ENCODE assay signal across 1 cellular context in the genomic region with DNA sequence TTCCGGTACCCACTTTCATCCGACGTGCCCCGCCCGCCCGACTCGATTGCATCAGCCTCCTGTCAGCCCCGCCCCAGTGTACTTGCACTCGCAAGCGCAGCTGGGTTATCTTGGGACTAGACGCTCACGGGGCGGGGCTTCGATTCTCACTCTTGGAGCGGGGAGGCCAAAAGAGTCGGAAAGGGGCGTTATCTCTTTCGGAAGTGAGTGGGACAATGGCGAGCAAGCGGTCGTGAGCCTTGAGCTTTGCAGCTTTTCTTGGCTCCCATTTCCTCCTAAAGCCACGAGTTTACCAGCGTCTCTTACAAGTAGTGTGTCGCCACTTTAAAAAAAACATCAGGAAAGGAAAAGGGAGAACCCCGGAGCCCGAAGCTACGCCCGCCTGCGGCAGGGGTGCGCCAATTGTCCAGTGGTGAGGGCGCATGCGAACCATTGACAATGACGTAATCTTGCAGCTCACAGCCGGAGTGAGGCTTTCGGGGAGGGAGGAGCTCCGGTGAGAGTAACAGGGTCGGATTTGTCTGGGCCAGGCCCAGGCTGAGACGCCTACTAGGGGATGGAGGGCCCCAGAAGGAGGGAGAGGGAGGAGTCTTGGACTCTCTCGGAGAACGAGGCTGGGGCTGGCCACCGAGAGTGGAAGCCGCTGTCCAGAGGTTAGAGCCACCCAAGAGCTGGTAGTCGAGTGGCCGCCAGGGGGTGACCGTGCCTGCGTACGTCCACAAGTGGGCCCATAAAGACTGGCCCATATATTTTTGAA.
TF ChIP-seq lines count a peak whose summit lies in the region.

No MANE protein-coding gene starts in this region.

TF ChIP-seq in K562, 482 proteins besides CTCF, POLR2A, EP300 and RAD21 (continued from another document and continues in another):
- peak in 1 of 2 experiments; percentile 72; a peak in 2 of 4 replicates for TF ChIP-seq RCOR1 (IDR thresholded peaks at IDR 0.05; ENCODE audit: borderline replicate concordance in 1 of 2, low read depth in 2 of 2, low read length in 2 of 2)
- TF ChIP-seq, protein P1, sequence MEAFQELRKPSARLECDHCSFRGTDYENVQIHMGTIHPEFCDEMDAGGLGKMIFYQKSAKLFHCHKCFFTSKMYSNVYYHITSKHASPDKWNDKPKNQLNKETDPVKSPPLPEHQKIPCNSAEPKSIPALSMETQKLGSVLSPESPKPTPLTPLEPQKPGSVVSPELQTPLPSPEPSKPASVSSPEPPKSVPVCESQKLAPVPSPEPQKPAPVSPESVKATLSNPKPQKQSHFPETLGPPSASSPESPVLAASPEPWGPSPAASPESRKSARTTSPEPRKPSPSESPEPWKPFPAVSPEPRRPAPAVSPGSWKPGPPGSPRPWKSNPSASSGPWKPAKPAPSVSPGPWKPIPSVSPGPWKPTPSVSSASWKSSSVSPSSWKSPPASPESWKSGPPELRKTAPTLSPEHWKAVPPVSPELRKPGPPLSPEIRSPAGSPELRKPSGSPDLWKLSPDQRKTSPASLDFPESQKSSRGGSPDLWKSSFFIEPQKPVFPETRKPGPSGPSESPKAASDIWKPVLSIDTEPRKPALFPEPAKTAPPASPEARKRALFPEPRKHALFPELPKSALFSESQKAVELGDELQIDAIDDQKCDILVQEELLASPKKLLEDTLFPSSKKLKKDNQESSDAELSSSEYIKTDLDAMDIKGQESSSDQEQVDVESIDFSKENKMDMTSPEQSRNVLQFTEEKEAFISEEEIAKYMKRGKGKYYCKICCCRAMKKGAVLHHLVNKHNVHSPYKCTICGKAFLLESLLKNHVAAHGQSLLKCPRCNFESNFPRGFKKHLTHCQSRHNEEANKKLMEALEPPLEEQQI (IDR thresholded peaks at IDR 0.05), result 0 out of 2 replicates have a peak, but pooled peaks have one; percentile 15
- no peak for TF ChIP-seq HDAC6 (IDR thresholded peaks at IDR 0.05; ENCODE audit: low read depth, low read length)
- TF ChIP-seq, protein P2, sequence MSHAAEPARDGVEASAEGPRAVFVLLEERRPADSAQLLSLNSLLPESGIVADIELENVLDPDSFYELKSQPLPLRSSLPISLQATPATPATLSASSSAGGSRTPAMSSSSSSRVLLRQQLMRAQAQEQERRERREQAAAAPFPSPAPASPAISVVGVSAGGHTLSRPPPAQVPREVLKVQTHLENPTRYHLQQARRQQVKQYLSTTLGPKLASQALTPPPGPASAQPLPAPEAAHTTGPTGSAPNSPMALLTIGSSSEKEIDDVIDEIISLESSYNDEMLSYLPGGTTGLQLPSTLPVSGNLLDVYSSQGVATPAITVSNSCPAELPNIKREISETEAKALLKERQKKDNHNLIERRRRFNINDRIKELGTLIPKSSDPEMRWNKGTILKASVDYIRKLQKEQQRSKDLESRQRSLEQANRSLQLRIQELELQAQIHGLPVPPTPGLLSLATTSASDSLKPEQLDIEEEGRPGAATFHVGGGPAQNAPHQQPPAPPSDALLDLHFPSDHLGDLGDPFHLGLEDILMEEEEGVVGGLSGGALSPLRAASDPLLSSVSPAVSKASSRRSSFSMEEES (CRISPR knock-in tag; IDR thresholded peaks at IDR 0.05), result no peak
- no peak for TF ChIP-seq HMGN3 (IDR thresholded peaks at IDR 0.05; ENCODE audit: borderline replicate concordance, extremely low read depth, insufficient read length, low read depth, low read length)
- TF ChIP-seq, protein P3, sequence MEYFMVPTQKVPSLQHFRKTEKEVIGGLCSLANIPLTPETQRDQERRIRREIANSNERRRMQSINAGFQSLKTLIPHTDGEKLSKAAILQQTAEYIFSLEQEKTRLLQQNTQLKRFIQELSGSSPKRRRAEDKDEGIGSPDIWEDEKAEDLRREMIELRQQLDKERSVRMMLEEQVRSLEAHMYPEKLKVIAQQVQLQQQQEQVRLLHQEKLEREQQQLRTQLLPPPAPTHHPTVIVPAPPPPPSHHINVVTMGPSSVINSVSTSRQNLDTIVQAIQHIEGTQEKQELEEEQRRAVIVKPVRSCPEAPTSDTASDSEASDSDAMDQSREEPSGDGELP (CRISPR knock-in tag; IDR thresholded peaks at IDR 0.05; ENCODE audit: borderline replicate concordance), result peak; percentile 86
- TF ChIP-seq PHF8 (IDR thresholded peaks at IDR 0.05; ENCODE audit: borderline replicate concordance, low read length), result peak; percentile 77; the same call in 1 of the 2 replicates
- TF ChIP-seq FOXK2 (conservative IDR thresholded peaks at IDR 0.05 in 1 of 2, IDR thresholded peaks at IDR 0.05 in 1 of 2; ENCODE audit: low read depth in 2 of 2), result peak in 1 of 2 experiments; percentile 11; a peak in 1 of 4 replicates
- TF ChIP-seq, protein P4, sequence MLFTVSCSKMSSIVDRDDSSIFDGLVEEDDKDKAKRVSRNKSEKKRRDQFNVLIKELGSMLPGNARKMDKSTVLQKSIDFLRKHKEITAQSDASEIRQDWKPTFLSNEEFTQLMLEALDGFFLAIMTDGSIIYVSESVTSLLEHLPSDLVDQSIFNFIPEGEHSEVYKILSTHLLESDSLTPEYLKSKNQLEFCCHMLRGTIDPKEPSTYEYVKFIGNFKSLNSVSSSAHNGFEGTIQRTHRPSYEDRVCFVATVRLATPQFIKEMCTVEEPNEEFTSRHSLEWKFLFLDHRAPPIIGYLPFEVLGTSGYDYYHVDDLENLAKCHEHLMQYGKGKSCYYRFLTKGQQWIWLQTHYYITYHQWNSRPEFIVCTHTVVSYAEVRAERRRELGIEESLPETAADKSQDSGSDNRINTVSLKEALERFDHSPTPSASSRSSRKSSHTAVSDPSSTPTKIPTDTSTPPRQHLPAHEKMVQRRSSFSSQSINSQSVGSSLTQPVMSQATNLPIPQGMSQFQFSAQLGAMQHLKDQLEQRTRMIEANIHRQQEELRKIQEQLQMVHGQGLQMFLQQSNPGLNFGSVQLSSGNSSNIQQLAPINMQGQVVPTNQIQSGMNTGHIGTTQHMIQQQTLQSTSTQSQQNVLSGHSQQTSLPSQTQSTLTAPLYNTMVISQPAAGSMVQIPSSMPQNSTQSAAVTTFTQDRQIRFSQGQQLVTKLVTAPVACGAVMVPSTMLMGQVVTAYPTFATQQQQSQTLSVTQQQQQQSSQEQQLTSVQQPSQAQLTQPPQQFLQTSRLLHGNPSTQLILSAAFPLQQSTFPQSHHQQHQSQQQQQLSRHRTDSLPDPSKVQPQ (CRISPR knock-in tag; IDR thresholded peaks at IDR 0.05; ENCODE audit: borderline replicate concordance), result no peak
- TF ChIP-seq, protein P5, sequence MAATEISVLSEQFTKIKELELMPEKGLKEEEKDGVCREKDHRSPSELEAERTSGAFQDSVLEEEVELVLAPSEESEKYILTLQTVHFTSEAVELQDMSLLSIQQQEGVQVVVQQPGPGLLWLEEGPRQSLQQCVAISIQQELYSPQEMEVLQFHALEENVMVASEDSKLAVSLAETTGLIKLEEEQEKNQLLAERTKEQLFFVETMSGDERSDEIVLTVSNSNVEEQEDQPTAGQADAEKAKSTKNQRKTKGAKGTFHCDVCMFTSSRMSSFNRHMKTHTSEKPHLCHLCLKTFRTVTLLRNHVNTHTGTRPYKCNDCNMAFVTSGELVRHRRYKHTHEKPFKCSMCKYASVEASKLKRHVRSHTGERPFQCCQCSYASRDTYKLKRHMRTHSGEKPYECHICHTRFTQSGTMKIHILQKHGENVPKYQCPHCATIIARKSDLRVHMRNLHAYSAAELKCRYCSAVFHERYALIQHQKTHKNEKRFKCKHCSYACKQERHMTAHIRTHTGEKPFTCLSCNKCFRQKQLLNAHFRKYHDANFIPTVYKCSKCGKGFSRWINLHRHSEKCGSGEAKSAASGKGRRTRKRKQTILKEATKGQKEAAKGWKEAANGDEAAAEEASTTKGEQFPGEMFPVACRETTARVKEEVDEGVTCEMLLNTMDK (IDR thresholded peaks at IDR 0.05; ENCODE audit: borderline replicate concordance, insufficient read depth, low read depth, low read length, poor library complexity, severe bottlenecking), result peak; percentile 3
- 0 out of 2 replicates have a peak, but pooled peaks have one; percentile 32 for TF ChIP-seq CBFA2T3 (IDR thresholded peaks at IDR 0.05)
- peak; percentile 67 for TF ChIP-seq MYC (IDR thresholded peaks at IDR 0.05; ENCODE audit: low read depth, low read length)
- no peak for TF ChIP-seq MYC (CRISPR knock-in tag; IDR thresholded peaks at IDR 0.05; ENCODE audit: borderline replicate concordance, low read depth)
- peak; percentile 86 for TF ChIP-seq ZNF589 (CRISPR knock-in tag; IDR thresholded peaks at IDR 0.05; ENCODE audit: low read depth)
- 0 out of 4 replicates have a peak, but pooled peaks of 1 of the 2 experiments have one; percentile 27 for TF ChIP-seq KDM4B (IDR thresholded peaks at IDR 0.05; ENCODE audit: borderline replicate concordance in 2 of 2, low read depth in 1 of 2)
- TF ChIP-seq TOE1 (IDR thresholded peaks at IDR 0.05; ENCODE audit: borderline replicate concordance), result peak; percentile 27; the same call in 1 of the 2 replicates
- TF ChIP-seq TOE1 (CRISPR knock-in tag; IDR thresholded peaks at IDR 0.05; ENCODE audit: borderline replicate concordance, low read depth), result no peak
- no peak for TF ChIP-seq SLC30A9 (CRISPR knock-in tag; IDR thresholded peaks at IDR 0.05)
- TF ChIP-seq, protein P6, sequence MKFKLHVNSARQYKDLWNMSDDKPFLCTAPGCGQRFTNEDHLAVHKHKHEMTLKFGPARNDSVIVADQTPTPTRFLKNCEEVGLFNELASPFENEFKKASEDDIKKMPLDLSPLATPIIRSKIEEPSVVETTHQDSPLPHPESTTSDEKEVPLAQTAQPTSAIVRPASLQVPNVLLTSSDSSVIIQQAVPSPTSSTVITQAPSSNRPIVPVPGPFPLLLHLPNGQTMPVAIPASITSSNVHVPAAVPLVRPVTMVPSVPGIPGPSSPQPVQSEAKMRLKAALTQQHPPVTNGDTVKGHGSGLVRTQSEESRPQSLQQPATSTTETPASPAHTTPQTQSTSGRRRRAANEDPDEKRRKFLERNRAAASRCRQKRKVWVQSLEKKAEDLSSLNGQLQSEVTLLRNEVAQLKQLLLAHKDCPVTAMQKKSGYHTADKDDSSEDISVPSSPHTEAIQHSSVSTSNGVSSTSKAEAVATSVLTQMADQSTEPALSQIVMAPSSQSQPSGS (CRISPR knock-in tag; IDR thresholded peaks at IDR 0.05), result peak; percentile 53; the same call in 1 of the 2 replicates
- no peak for TF ChIP-seq GTF2F1 (IDR thresholded peaks at IDR 0.05; ENCODE audit: low read depth, low read length)
- no peak for TF ChIP-seq IFI16 (CRISPR knock-in tag; IDR thresholded peaks at IDR 0.05)
- peak; percentile 25; the same call in 1 of the 2 replicates for TF ChIP-seq RB1 (IDR thresholded peaks at IDR 0.05; ENCODE audit: low read depth)
- peak; percentile 97 for TF ChIP-seq CEBPB (tag; IDR thresholded peaks at IDR 0.05)
- TF ChIP-seq KDM5B (IDR thresholded peaks at IDR 0.05; ENCODE audit: insufficient replicate concordance, low read depth, low read length), result peak; percentile 58
- TF ChIP-seq ZNF12 (CRISPR knock-in tag; IDR thresholded peaks at IDR 0.05), result no peak
- TF ChIP-seq SMARCE1 (IDR thresholded peaks at IDR 0.05), result 0 out of 2 replicates have a peak, but pooled peaks have one; percentile 17
- TF ChIP-seq, protein P7, sequence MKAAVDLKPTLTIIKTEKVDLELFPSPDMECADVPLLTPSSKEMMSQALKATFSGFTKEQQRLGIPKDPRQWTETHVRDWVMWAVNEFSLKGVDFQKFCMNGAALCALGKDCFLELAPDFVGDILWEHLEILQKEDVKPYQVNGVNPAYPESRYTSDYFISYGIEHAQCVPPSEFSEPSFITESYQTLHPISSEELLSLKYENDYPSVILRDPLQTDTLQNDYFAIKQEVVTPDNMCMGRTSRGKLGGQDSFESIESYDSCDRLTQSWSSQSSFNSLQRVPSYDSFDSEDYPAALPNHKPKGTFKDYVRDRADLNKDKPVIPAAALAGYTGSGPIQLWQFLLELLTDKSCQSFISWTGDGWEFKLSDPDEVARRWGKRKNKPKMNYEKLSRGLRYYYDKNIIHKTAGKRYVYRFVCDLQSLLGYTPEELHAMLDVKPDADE (conservative IDR thresholded peaks at IDR 0.05; ENCODE audit: control insufficient read depth, low read depth, low read length), result no peak
- TF ChIP-seq CREM (IDR thresholded peaks at IDR 0.05; ENCODE audit: low read depth), result peak; percentile 73; the same call in 1 of the 2 replicates
- 0 out of 2 replicates have a peak, but pooled peaks have one; percentile 14 for TF ChIP-seq NCOR1 (IDR thresholded peaks at IDR 0.05)
- peak; percentile 54 for TF ChIP-seq DPF2 (IDR thresholded peaks at IDR 0.05)
- no peak for TF ChIP-seq NCOA4 (IDR thresholded peaks at IDR 0.05; ENCODE audit: partially characterized antibody)
- TF ChIP-seq TFAM (CRISPR knock-in tag; conservative IDR thresholded peaks at IDR 0.05), result no peak
- TF ChIP-seq MYBL2 (IDR thresholded peaks at IDR 0.05; ENCODE audit: low read depth), result no peak
- TF ChIP-seq MYBL2 (CRISPR knock-in tag; IDR thresholded peaks at IDR 0.05; ENCODE audit: borderline replicate concordance), result no peak
- no peak for TF ChIP-seq POLR2AphosphoS2 (IDR thresholded peaks at IDR 0.05; ENCODE audit: low read length)
- TF ChIP-seq, protein P8, sequence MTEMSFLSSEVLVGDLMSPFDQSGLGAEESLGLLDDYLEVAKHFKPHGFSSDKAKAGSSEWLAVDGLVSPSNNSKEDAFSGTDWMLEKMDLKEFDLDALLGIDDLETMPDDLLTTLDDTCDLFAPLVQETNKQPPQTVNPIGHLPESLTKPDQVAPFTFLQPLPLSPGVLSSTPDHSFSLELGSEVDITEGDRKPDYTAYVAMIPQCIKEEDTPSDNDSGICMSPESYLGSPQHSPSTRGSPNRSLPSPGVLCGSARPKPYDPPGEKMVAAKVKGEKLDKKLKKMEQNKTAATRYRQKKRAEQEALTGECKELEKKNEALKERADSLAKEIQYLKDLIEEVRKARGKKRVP (CRISPR knock-in tag; IDR thresholded peaks at IDR 0.05), result peak; percentile 98
- peak; percentile 74 for TF ChIP-seq ZKSCAN1 (IDR thresholded peaks at IDR 0.05; ENCODE audit: low read depth, low read length)
- no peak for TF ChIP-seq DMBX1 (CRISPR knock-in tag; IDR thresholded peaks at IDR 0.05; ENCODE audit: borderline replicate concordance)
- 0 out of 2 replicates have a peak, but pooled peaks have one; percentile 49 for TF ChIP-seq MEF2D (tag; conservative IDR thresholded peaks at IDR 0.05; ENCODE audit: low read depth)
- TF ChIP-seq, protein P9, sequence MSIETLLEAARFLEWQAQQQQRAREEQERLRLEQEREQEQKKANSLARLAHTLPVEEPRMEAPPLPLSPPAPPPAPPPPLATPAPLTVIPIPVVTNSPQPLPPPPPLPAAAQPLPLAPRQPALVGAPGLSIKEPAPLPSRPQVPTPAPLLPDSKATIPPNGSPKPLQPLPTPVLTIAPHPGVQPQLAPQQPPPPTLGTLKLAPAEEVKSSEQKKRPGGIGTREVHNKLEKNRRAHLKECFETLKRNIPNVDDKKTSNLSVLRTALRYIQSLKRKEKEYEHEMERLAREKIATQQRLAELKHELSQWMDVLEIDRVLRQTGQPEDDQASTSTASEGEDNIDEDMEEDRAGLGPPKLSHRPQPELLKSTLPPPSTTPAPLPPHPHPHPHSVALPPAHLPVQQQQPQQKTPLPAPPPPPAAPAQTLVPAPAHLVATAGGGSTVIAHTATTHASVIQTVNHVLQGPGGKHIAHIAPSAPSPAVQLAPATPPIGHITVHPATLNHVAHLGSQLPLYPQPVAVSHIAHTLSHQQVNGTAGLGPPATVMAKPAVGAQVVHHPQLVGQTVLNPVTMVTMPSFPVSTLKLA (conservative IDR thresholded peaks at IDR 0.05), result peak in 1 of 2 experiments; percentile 62; a peak in 2 of 4 replicates
- TF ChIP-seq MEIS2 (IDR thresholded peaks at IDR 0.05; ENCODE audit: partially characterized antibody), result peak; percentile 27
- TF ChIP-seq, protein P10, sequence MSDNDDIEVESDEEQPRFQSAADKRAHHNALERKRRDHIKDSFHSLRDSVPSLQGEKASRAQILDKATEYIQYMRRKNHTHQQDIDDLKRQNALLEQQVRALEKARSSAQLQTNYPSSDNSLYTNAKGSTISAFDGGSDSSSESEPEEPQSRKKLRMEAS (CRISPR knock-in tag; IDR thresholded peaks at IDR 0.05), result no peak; the same call in 1 of the 2 replicates
- TF ChIP-seq HDAC2 (IDR thresholded peaks at IDR 0.05), result peak; percentile 58; the same call in 1 of the 2 replicates
- TF ChIP-seq CHD4 (IDR thresholded peaks at IDR 0.05; ENCODE audit: insufficient read depth, insufficient replicate concordance, low read depth, low read length, poor library complexity, severe bottlenecking), result no peak
- peak; percentile 88 for TF ChIP-seq HNRNPLL (IDR thresholded peaks at IDR 0.05; ENCODE audit: low read depth, low read length, poor library complexity, severe bottlenecking)
